ENCODE assay signal across 8 cellular contexts in the genomic region with DNA sequence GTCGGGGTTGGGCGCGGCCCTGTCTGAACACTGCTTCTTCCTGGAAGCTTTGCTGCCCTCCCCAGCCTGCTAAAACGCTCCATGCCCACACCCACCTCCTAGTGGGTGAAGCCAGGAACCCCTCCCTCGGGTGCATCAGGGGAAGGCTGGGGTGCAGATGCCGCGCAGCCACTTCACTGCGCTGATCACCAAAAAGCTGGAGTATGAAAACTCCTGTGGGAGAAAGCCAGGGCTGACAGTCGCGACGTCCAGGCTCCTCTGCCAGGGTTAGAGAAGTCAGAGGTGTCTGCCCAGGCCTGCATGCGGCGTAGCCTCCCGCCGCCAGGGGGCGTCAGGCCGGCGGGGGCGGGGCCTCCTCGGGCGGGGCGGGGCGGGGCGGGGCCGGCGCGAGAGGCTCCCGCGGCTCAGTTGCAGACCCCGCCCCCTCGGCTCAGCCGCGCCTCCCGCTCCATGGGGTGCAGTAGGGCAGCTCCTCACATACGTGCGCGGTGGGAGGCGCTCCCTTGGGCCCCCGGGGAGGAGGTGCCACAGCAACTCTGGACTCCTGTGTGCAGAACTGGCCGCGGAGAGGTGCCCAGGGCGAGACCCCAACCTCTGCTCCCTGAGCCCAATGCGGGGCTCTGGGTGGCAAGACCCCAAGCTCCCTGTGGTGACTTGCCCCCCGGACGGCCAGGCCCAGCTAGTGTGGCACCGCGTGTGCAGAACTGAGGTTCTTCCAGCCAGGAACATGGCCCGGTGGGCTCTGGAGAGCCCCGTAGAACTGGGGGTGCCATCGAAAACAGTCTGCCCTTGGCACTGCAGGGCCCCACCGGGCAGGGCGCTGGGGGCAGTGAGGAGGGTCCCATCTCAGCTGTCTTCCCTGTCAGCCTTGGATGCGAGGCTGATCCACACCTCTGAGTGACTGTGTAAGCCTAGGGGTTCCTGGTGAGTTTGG. TPM values are rescaled to one million over a fixed set of nuclear protein-coding genes. Genes with fewer than 3 reads are reported as not detected.
DNase-seq lines count a peak whose midpoint lies in the region; ATAC-seq, FAIRE-seq and TF ChIP-seq lines count a peak whose summit lies in the region.

No MANE protein-coding gene starts in this region.

- peak in 1 of 2 donors; percentile 59 for TF ChIP-seq POLR2A in thyroid gland (IDR thresholded peaks at IDR 0.05)

- H3K4me1 ChIP-seq in thyroid gland, result peaks cover 33 to 54% of the 10 kb centered on the region in 2 donors

- intact Hi-C loops in thyroid gland (cut with DNase I), result loop anchor here (10.0 kb wide), 1 partner anchor 332 kb away; no protein-coding TSS in a partner anchor

- 10 to 11% methylated on average over 8 to 15 of the region's 53 CpGs for WGBS in thyroid gland, 2 donors

- peak; percentile 96 for TF ChIP-seq CTCF in osteocyte (IDR thresholded peaks at IDR 0.05)
- peak; percentile 45 to 98 (median 64) for TF ChIP-seq CTCF in thyroid gland (IDR thresholded peaks at IDR 0.05)

- DNase-seq in ELF-1 (ENCODE audit: low read depth, low spot score) (peak; percentile 69), SIG-M5 treated with dmso at 0.1 percent for 504 hours (lab: John Stamatoyannopoulos, UW; ENCODE audit: unreplicated experiment) (peak; percentile 88), frontal cortex (ENCODE audit: low spot score in 2 of 2) (peak; percentile 84 to 87), osteocyte (ENCODE audit: extremely low spot score, unreplicated experiment) (peak; percentile 94), thyroid gland (peak; percentile 95 to 96)
- DNase-seq in activated gamma-delta T cell treated with anti-CD3 and anti-CD28 coated beads, Interleukin-2, amount 50 U/mL, for 16 hours (ENCODE audit: low read depth), result peak; percentile 89

- no peaks in the 10 kb centered on the region for H3K27me3 Mint-ChIP-seq in osteocyte (ENCODE audit: unreplicated experiment)

- H3K27ac Mint-ChIP-seq in osteocyte (ENCODE audit: unreplicated experiment), result peak overlapping the region; percentile 65

- H3K36me3 ChIP-seq in KOPT-K1 (ENCODE audit: insufficient read depth, low read length) (peaks cover 13% of the 10 kb centered on the region; the same call in 1 of the 2 replicates), thyroid gland (no peaks in the 10 kb centered on the region)

- no peaks in the 10 kb centered on the region for H3K9me3 Mint-ChIP-seq in osteocyte (ENCODE audit: unreplicated experiment)

- H3K4me3 Mint-ChIP-seq in osteocyte (ENCODE audit: unreplicated experiment), result peak overlapping the region; percentile 86

- FAIRE-seq in frontal cortex (lab: Jason Lieb, UNC), result no peak

- H3K27ac ChIP-seq in KOPT-K1 (ENCODE audit: low read depth, low read length, poor library complexity, severe bottlenecking), result peak overlapping the region; percentile 85
- H3K27ac ChIP-seq in thyroid gland, result peak overlapping the region; percentile 23 to 93 (median 86)

- no peaks in the 10 kb centered on the region for H3K36me3 Mint-ChIP-seq in osteocyte (ENCODE audit: unreplicated experiment)

- ATAC-seq in GM21737 (IDR thresholded peaks at IDR 0.05; ENCODE audit: unreplicated experiment), result peak; percentile 43

- no peaks in the 10 kb centered on the region for H3K9me3 ChIP-seq in KOPT-K1 (ENCODE audit: insufficient read depth, low read length, poor library complexity, severe bottlenecking)
- no peaks in the 10 kb centered on the region for H3K9me3 ChIP-seq in thyroid gland

- peaks cover 49% of the 10 kb centered on the region for H3K4me1 Mint-ChIP-seq in osteocyte (ENCODE audit: unreplicated experiment)

- H3K27me3 ChIP-seq in thyroid gland, result no peaks in the 10 kb centered on the region

- H3K4me3 ChIP-seq in thyroid gland (replicated peaks in 1 of 3), result peak overlapping the region in 1 of 3 donors; percentile 31

RNA-seq across cellular contexts. Expression of gene RNPEPL1, which starts 1.8 kb away (rescaled TPM):
- total RNA-seq in frontal cortex, result 4.5 TPM
- 56.5 and 64.0 TPM in 2 replicates for total RNA-seq in osteocyte
- 10 to 100 TPM; 20.0 to 45.5 (median 37.3) TPM for total RNA-seq in thyroid gland

RNA-seq across cellular contexts. Expression of gene DUSP28, which starts 6.3 kb away (rescaled TPM):
- 9.8 TPM for total RNA-seq in frontal cortex
- 3.8 and 5.9 TPM in 2 replicates for total RNA-seq in osteocyte
- 10 to 100 TPM in 1 of 4 donors, 1 to 10 TPM in 3; 6.6 to 12.5 (median 9.2) TPM for total RNA-seq in thyroid gland

RNA-seq across cellular contexts. Expression of gene ANKMY1, which starts 8.7 kb away (rescaled TPM):
- total RNA-seq in frontal cortex (4.9 TPM), osteocyte (16.9 and 28.5 TPM in 2 replicates), thyroid gland (10 to 100 TPM; 17.4 to 24.7 (median 21.0) TPM)

RNA-seq across cellular contexts. Expression of gene CAPN10, which starts 20.1 kb away (rescaled TPM):
- total RNA-seq in frontal cortex, result 30.6 TPM
- 37.7 and 40.3 TPM in 2 replicates for total RNA-seq in osteocyte
- total RNA-seq in thyroid gland, result 10 to 100 TPM; 19.3 to 25.3 (median 21.7) TPM

RNA-seq across cellular contexts. Expression of gene GPR35, which starts 58.8 kb away (rescaled TPM):
- 0.41 TPM for total RNA-seq in frontal cortex
- total RNA-seq in osteocyte, result 2.5 and 3.6 TPM in 2 replicates
- 1 to 10 TPM in 2 of 4 donors, under 1 TPM in 2; 0.29 to 1.7 (median 1.0) TPM for total RNA-seq in thyroid gland
